7 cellular contexts compared by ENCODE assay signal in the genomic region with DNA sequence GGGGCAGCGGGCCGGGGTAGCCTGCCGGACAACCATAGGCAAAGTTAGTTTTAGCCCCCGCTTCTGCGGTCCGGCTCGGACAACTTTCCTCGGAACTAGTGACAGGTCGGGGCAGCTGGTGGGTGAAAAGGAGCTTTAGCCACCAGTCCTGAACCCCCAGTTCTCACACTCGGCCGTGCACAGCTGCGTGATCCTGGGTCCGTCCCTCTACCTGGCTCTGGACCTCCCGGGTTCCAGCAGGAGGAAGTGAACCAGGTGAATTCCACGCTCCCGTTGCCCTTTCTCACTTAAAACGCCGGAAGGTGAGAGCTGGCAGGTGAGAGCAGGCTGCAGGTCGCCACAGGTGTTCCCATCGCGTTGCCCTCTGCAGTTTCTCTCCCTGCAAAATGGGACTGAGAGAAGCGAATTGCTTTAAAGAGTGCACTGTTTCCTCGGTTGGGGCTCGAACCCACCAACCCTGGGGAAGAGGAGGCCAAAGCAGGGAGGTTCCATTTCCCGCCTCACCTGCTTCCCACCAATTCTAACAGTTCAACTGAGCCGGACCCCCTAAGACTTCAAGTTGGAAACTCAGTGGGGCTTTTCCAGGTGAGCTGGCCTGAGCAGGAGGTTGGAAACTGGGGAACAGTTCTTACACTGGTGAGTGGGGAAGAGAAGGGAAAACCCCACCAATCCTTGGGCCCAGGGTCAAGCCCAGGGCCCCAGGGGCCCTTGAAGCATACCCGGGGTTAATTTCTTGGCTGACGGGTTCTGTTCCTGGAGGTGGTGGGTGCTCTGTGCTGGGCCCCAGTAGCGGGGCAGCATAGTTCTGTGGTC. TPM values are rescaled to one million over a fixed set of nuclear protein-coding genes. Genes with fewer than 3 reads are reported as not detected.
DNase-seq lines count a peak whose midpoint lies in the region; ATAC-seq and TF ChIP-seq lines count a peak whose summit lies in the region.

No MANE protein-coding gene starts in this region.

- TF ChIP-seq CTCF in Panc1 (IDR thresholded peaks at IDR 0.05) = no peak
- TF ChIP-seq CTCF in fibroblast of mammary gland (conservative IDR thresholded peaks at IDR 0.05; ENCODE audit: control insufficient read depth, insufficient read depth, low read depth, low read length) = no peak

- DNase-seq in Panc1 (ENCODE audit: low read depth, low spot score) = no peak
- no peak for DNase-seq in fibroblast of mammary gland (ENCODE audit: low read depth)
- no peak for DNase-seq in ACHN
- no peak for DNase-seq in GM19238 (ENCODE audit: insufficient read length, low spot score)

- ATAC-seq in GM19035 (IDR thresholded peaks at IDR 0.05; ENCODE audit: unreplicated experiment) (peak; percentile 1), Panc1 (no peak; the same call in 1 of the 2 replicates), HG02840 (IDR thresholded peaks at IDR 0.05; ENCODE audit: low FRiP score, unreplicated experiment) (no peak)

- BruUV-seq in Panc1 (replicated peaks; lab: Mats Ljungman, UMichigan) = no TSS peak

- H3K27ac ChIP-seq in Panc1 (ENCODE audit: low read length) = peak overlapping the region; percentile 51; the same call in 1 of the 2 replicates

- H3K36me3 ChIP-seq in Panc1 (ENCODE audit: control insufficient read depth, insufficient read depth, low read length) (no peaks in the 10 kb centered on the region), skeletal muscle satellite cell (ENCODE audit: insufficient read depth, low read length) (no peaks in the 10 kb centered on the region)

- H3K4me3 ChIP-seq in Panc1 (ENCODE audit: low read depth in 2 of 2, low read length in 2 of 2) = peak overlapping the region; percentile 63 to 85
- H3K4me3 ChIP-seq in fibroblast of mammary gland (ENCODE audit: control insufficient read depth, low read depth, low read length) = peak overlapping the region; percentile 72
- peak overlapping the region; percentile 82 for H3K4me3 ChIP-seq in skeletal muscle satellite cell (ENCODE audit: low read length)

- H3K27me3 ChIP-seq in Panc1 (ENCODE audit: control insufficient read depth, insufficient read depth, low read length) (no peaks in the 10 kb centered on the region), skeletal muscle satellite cell (ENCODE audit: control insufficient read depth, insufficient read depth, low read length) (no peaks in the 10 kb centered on the region)

- CTCF ChIA-PET in Panc1 (lab: Charles Lee) = interaction anchor here (0.6 to 2.5 kb wide), 3 partner anchors 9 to 346 kb away, joined by 4 to 14 read pairs (median 8); no protein-coding TSS in a partner anchor

- peak overlapping the region; percentile 95 for H3K4me2 ChIP-seq in skeletal muscle satellite cell (ENCODE audit: low read length)

- no peaks in the 10 kb centered on the region for H3K9me3 ChIP-seq in Panc1 (ENCODE audit: control insufficient read depth, insufficient read depth, low read depth, low read length)
- H3K9me3 ChIP-seq in skeletal muscle satellite cell (replicated peaks; ENCODE audit: low read length) = no peaks in the 10 kb centered on the region

- peak overlapping the region; percentile 82 for H3K9ac ChIP-seq in skeletal muscle satellite cell (ENCODE audit: low read depth, low read length)

- in situ Hi-C loops in Panc1 (cut with HindIII; ENCODE audit: low pct_unique_long_range_greater_than_20kb, low sequenced_read_pairs) = no loop called here
- in situ Hi-C loops in ACHN (cut with HindIII; ENCODE audit: low pct_ligation_motif_present, low pct_unique_long_range_greater_than_20kb, low sequenced_read_pairs) = no loop called here

- peaks cover 19% of the 10 kb centered on the region for H3K4me1 ChIP-seq in Panc1 (ENCODE audit: control insufficient read depth, insufficient read depth, low read length)
- H3K4me1 ChIP-seq in skeletal muscle satellite cell (ENCODE audit: control insufficient read depth, insufficient read depth, low read length) = peaks cover 76% of the 10 kb centered on the region

- POLR2A ChIA-PET in Panc1 (lab: Charles Lee) = no interaction called here

- intact Hi-C loops in Panc1 (cut with micrococcal nuclease; ENCODE audit: unreplicated experiment) = loop anchor here (10.0 kb wide), 2 partner anchors 149 to 339 kb away; no protein-coding TSS in a partner anchor

RNA-seq across cellular contexts. Expression of a gene that starts 0.5 kb away (rescaled TPM):
- total RNA-seq in Panc1 (2021; ENCODE audit: unreplicated experiment) = 26.1 TPM
- polyA plus RNA-seq in Panc1 (2012; ENCODE audit: insufficient read length) = 17.2 TPM
- 18.3 and 50.5 TPM in 2 replicates for total RNA-seq in skeletal muscle satellite cell (2012; rRNA removed)
